ENCODE assay signal across 15 cellular contexts in genomic region chr10:71085689-71086438, GRCh38.
A peak's percentile ranks its signal among the peaks of the same experiment; 100 is the strongest.
DNase-seq lines count a peak whose midpoint lies in the region; ATAC-seq and TF ChIP-seq lines count a peak whose summit lies in the region.
"Had no signal": no experiment of that assay in that cellular context is flagged by ENCODE, and none has a peak within 500 bp of the region (broad histone marks: within the 10 kb centered on the region; RNA-seq: fewer than 3 reads in every experiment).

No MANE protein-coding gene starts in this region.

- H3K4me2 ChIP-seq in GM23338: no peak overlapping the region

- no peak overlapping the region for H3K27ac Mint-ChIP-seq in GM23338
- no peak overlapping the region for H3K27ac Mint-ChIP-seq in activated T-helper 1 cell treated with anti-CD3 and anti-CD28 coated beads, Interleukin-12 subunit alpha, Interleukin-12 subunit beta, Interleukin-2, Interleukin-4 antibody, amounts not matched to agents 30 ng/mL and 10 ng/mL and 1 ng/mL, durations not matched to agents 14 hours and 24 hours and 36 hours
- H3K27ac Mint-ChIP-seq: CD8-positive, alpha-beta T cell; nephron progenitor cell had no signal

- H3K27me3 ChIP-seq in GM23338 (ENCODE audit: insufficient read depth) (no peaks in the 10 kb centered on the region), colonic mucosa (no peaks in the 10 kb centered on the region), prostate gland (replicated peaks; ENCODE audit: insufficient read depth) (no peaks in the 10 kb centered on the region)

- H3K4me3 ChIP-seq in GM23338 (no peak overlapping the region), colonic mucosa (no peak overlapping the region), prostate gland (no peak overlapping the region)

- no peaks in the 10 kb centered on the region for H3K9me3 Mint-ChIP-seq in GM23338
- no peaks in the 10 kb centered on the region for H3K9me3 Mint-ChIP-seq in activated T-helper 1 cell treated with anti-CD3 and anti-CD28 coated beads, Interleukin-12 subunit alpha, Interleukin-12 subunit beta, Interleukin-2, Interleukin-4 antibody, amounts not matched to agents 30 ng/mL and 10 ng/mL and 1 ng/mL, durations not matched to agents 14 hours and 24 hours and 36 hours
- H3K9me3 Mint-ChIP-seq: CD8-positive, alpha-beta T cell; nephron progenitor cell had no signal

- H3K36me3 ChIP-seq in GM23338 (ENCODE audit: insufficient read depth) (no peaks in the 10 kb centered on the region), colonic mucosa (no peaks in the 10 kb centered on the region), prostate gland (no peaks in the 10 kb centered on the region)

- WGBS in prostate gland: 76% methylated on average over 18 of the region's 18 CpGs

- TF ChIP-seq POLR2A in prostate gland (IDR thresholded peaks at IDR 0.05): no peak

- intact Hi-C loops in colonic mucosa (cut with DNase I) (no loop called here), prostate gland (cut with DNase I) (no loop called here)
- intact Hi-C loops in activated T-helper 1 cell treated with anti-CD3 and anti-CD28 coated beads, Interleukin-12 subunit alpha, Interleukin-12 subunit beta, Interleukin-2, Interleukin-4 antibody, amounts not matched to agents 30 ng/mL and 10 ng/mL and 1 ng/mL, durations not matched to agents 14 hours and 24 hours and 36 hours (cut with micrococcal nuclease): no loop called here

- H3K79me2 ChIP-seq in GM23338 (replicated peaks; ENCODE audit: insufficient read depth): no peaks in the 10 kb centered on the region

- H3K27ac ChIP-seq in GM23338 (ENCODE audit: low read depth) (no peak overlapping the region), colonic mucosa (no peak overlapping the region), prostate gland (no peak overlapping the region)

- no peak overlapping the region for H3K4me3 Mint-ChIP-seq in GM23338
- no peak overlapping the region for H3K4me3 Mint-ChIP-seq in activated T-helper 1 cell treated with anti-CD3 and anti-CD28 coated beads, Interleukin-12 subunit alpha, Interleukin-12 subunit beta, Interleukin-2, Interleukin-4 antibody, amounts not matched to agents 30 ng/mL and 10 ng/mL and 1 ng/mL, durations not matched to agents 14 hours and 24 hours and 36 hours
- H3K4me3 Mint-ChIP-seq: CD8-positive, alpha-beta T cell; nephron progenitor cell had no signal

- H3K9ac ChIP-seq in colonic mucosa (ENCODE audit: low read depth in 2 of 2, low read length in 2 of 2): no peak overlapping the region

- DNase-seq in NCI-H1436 (lab: John Stamatoyannopoulos, UW) (peak; percentile 49), NCI-H1436 treated with DMSO at 0.1 percent for 48 hours (lab: John Stamatoyannopoulos, UW) (no peak), GM23338 (ENCODE audit: low spot score) (peak; percentile 24), colonic mucosa (peak; percentile 7), prostate gland (ENCODE audit: low spot score) (peak; percentile 1), DMS53 (lab: John Stamatoyannopoulos, UW) (no peak), GM20000 (ENCODE audit: low spot score) (no peak)
- DNase-seq in activated T-helper 1 cell treated with anti-CD3 and anti-CD28 coated beads, Interleukin-12 subunit alpha, Interleukin-12 subunit beta, Interleukin-2, Interleukin-4 antibody, amounts not matched to agents 30 ng/mL and 10 ng/mL and 1 ng/mL, durations not matched to agents 14 hours and 24 hours and 36 hours (ENCODE audit: low spot score): no peak
- DNase-seq: activated CD4-positive, alpha-beta T cell treated with anti-CD3 and anti-CD28 coated beads, Interleukin-2, amount 50 U/mL, for 4 hours; MM.1S; NCI-H2227 treated with DMSO at 0.1 percent for 48 hours; nephron progenitor cell; RPMI8226; T-helper 2 cell had no signal

- H3K4me1 ChIP-seq in GM23338 (ENCODE audit: insufficient read depth): no peaks in the 10 kb centered on the region
- no peaks in the 10 kb centered on the region for H3K4me1 ChIP-seq in colonic mucosa
- H3K4me1 ChIP-seq in prostate gland (replicated peaks): no peaks in the 10 kb centered on the region

- H3F3A ChIP-seq in GM23338 (replicated peaks; ENCODE audit: low read depth): no peaks in the 10 kb centered on the region

- peak; percentile 86 for ATAC-seq in GM23338
- ATAC-seq: CD8-positive, alpha-beta T cell had no signal

- no peaks in the 10 kb centered on the region for H3K36me3 Mint-ChIP-seq in GM23338 (ENCODE audit: low read depth)
- H3K36me3 Mint-ChIP-seq in activated T-helper 1 cell treated with anti-CD3 and anti-CD28 coated beads, Interleukin-12 subunit alpha, Interleukin-12 subunit beta, Interleukin-2, Interleukin-4 antibody, amounts not matched to agents 30 ng/mL and 10 ng/mL and 1 ng/mL, durations not matched to agents 14 hours and 24 hours and 36 hours (ENCODE audit: low read depth): no peaks in the 10 kb centered on the region
- H3K36me3 Mint-ChIP-seq: CD8-positive, alpha-beta T cell had no signal

- peaks cover 7% of the 10 kb centered on the region for H3K27me3 Mint-ChIP-seq in GM23338 (ENCODE audit: insufficient read depth, low read depth, poor library complexity)
- H3K27me3 Mint-ChIP-seq in activated T-helper 1 cell treated with anti-CD3 and anti-CD28 coated beads, Interleukin-12 subunit alpha, Interleukin-12 subunit beta, Interleukin-2, Interleukin-4 antibody, amounts not matched to agents 30 ng/mL and 10 ng/mL and 1 ng/mL, durations not matched to agents 14 hours and 24 hours and 36 hours (ENCODE audit: insufficient read depth): no peaks in the 10 kb centered on the region

- H3K9me3 ChIP-seq in colonic mucosa: no peaks in the 10 kb centered on the region
- H3K9me3 ChIP-seq in prostate gland: no peaks in the 10 kb centered on the region

- no peaks in the 10 kb centered on the region for H4K20me1 ChIP-seq in GM23338 (replicated peaks; ENCODE audit: insufficient read depth)

- peaks cover 4% of the 10 kb centered on the region; the same call in 2 of the 3 replicates for H3K4me1 Mint-ChIP-seq in GM23338
- no peaks in the 10 kb centered on the region for H3K4me1 Mint-ChIP-seq in activated T-helper 1 cell treated with anti-CD3 and anti-CD28 coated beads, Interleukin-12 subunit alpha, Interleukin-12 subunit beta, Interleukin-2, Interleukin-4 antibody, amounts not matched to agents 30 ng/mL and 10 ng/mL and 1 ng/mL, durations not matched to agents 14 hours and 24 hours and 36 hours (ENCODE audit: low read depth)

- TF ChIP-seq CTCF in GM23338 (conservative IDR thresholded peaks at IDR 0.05; ENCODE audit: low read depth in 2 of 2) (no peak), colonic mucosa (IDR thresholded peaks at IDR 0.05) (no peak), prostate gland (IDR thresholded peaks at IDR 0.05) (no peak), GM20000 (IDR thresholded peaks at IDR 0.05; ENCODE audit: extremely low read depth, missing control alignments) (no peak)

- H2AFZ ChIP-seq in GM23338: peak overlapping the region; percentile 47; the same call in 1 of the 2 replicates

- H3K9me2 ChIP-seq in GM23338 (ENCODE audit: insufficient read depth): no peaks in the 10 kb centered on the region

TF ChIP-seq in GM23338, 12 proteins besides CTCF, POLR2A, EP300 and RAD21:
- no peak for TF ChIP-seq STAT1 (IDR thresholded peaks at IDR 0.05; ENCODE audit: unreplicated experiment)
TF ChIP-seq in GM23338: peak in this region for 0.

Comparison
In these comparisons a context has a peak if more than half of its experiments do, and no peak if none do; other contexts are left out.
1. DNase-seq: peak in NCI-H1436 (single experiment), GM23338 (single experiment), colonic mucosa (single experiment) and prostate gland (single experiment); none in NCI-H1436 treated with DMSO at 0.1 percent for 48 hours (single experiment), DMS53 (single experiment), activated T-helper 1 cell treated with anti-CD3 and anti-CD28 coated beads, Interleukin-12 subunit alpha, Interleukin-12 subunit beta, Interleukin-2, Interleukin-4 antibody, amounts not matched to agents 30 ng/mL and 10 ng/mL and 1 ng/mL, durations not matched to agents 14 hours and 24 hours and 36 hours (single experiment) and GM20000 (single experiment).